ENCODE assay signal across 8 cellular contexts in the genomic region with DNA sequence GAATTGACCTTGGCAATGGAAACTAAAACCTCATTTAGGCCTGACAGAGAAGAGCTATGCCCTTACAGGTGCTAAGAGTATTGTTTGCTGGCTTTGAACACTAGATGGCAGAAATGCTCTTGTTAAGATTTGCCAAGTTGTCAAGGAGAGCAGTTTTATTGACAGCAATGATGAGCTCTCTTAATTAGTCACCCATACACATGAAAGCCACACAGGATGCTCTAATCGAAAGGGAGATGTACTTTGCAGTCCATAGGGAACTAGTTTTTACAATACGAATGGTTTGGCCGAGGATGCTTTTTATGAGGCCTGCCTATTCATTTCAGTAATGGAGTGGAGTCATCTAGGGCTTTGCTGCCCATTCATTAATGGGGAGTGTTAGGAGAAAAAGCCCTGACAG. TPM values are rescaled to one million over a fixed set of nuclear protein-coding genes. Genes with fewer than 3 reads are reported as not detected.
A peak's percentile ranks its signal among the peaks of the same experiment; 100 is the strongest.
DNase-seq lines count a peak whose midpoint lies in the region; ATAC-seq and TF ChIP-seq lines count a peak whose summit lies in the region.

No MANE protein-coding gene starts in this region.

- no peak overlapping the region for H3K27ac ChIP-seq in RWPE1

- no peak overlapping the region for H3K4me3 Mint-ChIP-seq in type B pancreatic cell

- H3K36me3 Mint-ChIP-seq in type B pancreatic cell, result no peaks in the 10 kb centered on the region

- ATAC-seq in GM21515 (IDR thresholded peaks at IDR 0.05; ENCODE audit: unreplicated experiment) (peak; percentile 97), HG03558 (IDR thresholded peaks at IDR 0.05; ENCODE audit: extremely low read depth, unreplicated experiment) (peak; percentile 94)

- CTCF ChIA-PET in RWPE1 (lab: Yijun Ruan, JAX), result interaction anchor here (0.5 to 1.4 kb wide), 9 partner anchors 37 to 1415 kb away, joined by 3 to 11 read pairs (median 3); no protein-coding TSS in a partner anchor

- POLR2A ChIA-PET in RWPE1 (lab: Yijun Ruan, JAX; ENCODE audit: low non-redundant PET), result no interaction called here

- H3K4me1 Mint-ChIP-seq in type B pancreatic cell (ENCODE audit: unreplicated experiment), result no peaks in the 10 kb centered on the region

- TF ChIP-seq CTCF in RWPE1 (conservative IDR thresholded peaks at IDR 0.05; ENCODE audit: low read depth), result peak; percentile 71
- TF ChIP-seq CTCF in type B pancreatic cell (conservative IDR thresholded peaks at IDR 0.05), result peak; percentile 75

- DNase-seq in NCI-H1105 treated with DMSO at 0.1 percent for 48 hours (lab: John Stamatoyannopoulos, UW), result peak; percentile 10
- no peak for DNase-seq in NCI-H1105 (lab: John Stamatoyannopoulos, UW)
- peak; percentile 44 for DNase-seq in RWPE1 (ENCODE audit: low spot score)
- DNase-seq in glomerular endothelial cell (ENCODE audit: extremely low read depth, low read depth, low spot score), result peak; percentile 36
- DNase-seq in type B pancreatic cell (ENCODE audit: extremely low spot score, unreplicated experiment), result no peak
- no peak for DNase-seq in stimulated activated naive CD4-positive, alpha-beta T cell (lab: John Stamatoyannopoulos, UW)

- no peaks in the 10 kb centered on the region for H3K27me3 Mint-ChIP-seq in type B pancreatic cell

- no peaks in the 10 kb centered on the region for H3K9me3 Mint-ChIP-seq in type B pancreatic cell

- no peak overlapping the region for H3K27ac Mint-ChIP-seq in type B pancreatic cell

RNA-seq across cellular contexts. Expression of gene MBL2, which starts 45.4 kb away (rescaled TPM):
- total RNA-seq in glomerular endothelial cell, result not detected in 2 replicates
- total RNA-seq in type B pancreatic cell (ENCODE audit: low replicate concordance), result not detected in 2 replicates

Comparison
In these comparisons a context has a peak if more than half of its experiments do, and no peak if none do; other contexts are left out.
1. DNase-seq: peak in NCI-H1105 treated with DMSO at 0.1 percent for 48 hours (single experiment), RWPE1 (single experiment) and glomerular endothelial cell (single experiment); none in NCI-H1105 (single experiment), type B pancreatic cell (single experiment) and stimulated activated naive CD4-positive, alpha-beta T cell (0 of 6).